In genomic region chr2:98654702-98655488, GRCh38 we compare ENCODE assay signal across 12 cellular contexts. TPM values are rescaled to one million over a fixed set of nuclear protein-coding genes. Genes with fewer than 3 reads are reported as not detected.
A peak's percentile ranks its signal among the peaks of the same experiment; 100 is the strongest.
DNase-seq lines count a peak whose midpoint lies in the region; ATAC-seq and TF ChIP-seq lines count a peak whose summit lies in the region.
"Had no signal": no experiment of that assay in that cellular context is flagged by ENCODE, and none has a peak within 500 bp of the region (broad histone marks: within the 10 kb centered on the region; RNA-seq: fewer than 3 reads in every experiment).

No MANE protein-coding gene starts in this region.

- H3K4me3 ChIP-seq in transverse colon, result no peak overlapping the region

- no peak for TF ChIP-seq CTCF in transverse colon (IDR thresholded peaks at IDR 0.05)

- peak; percentile 20 for DNase-seq in stimulated activated CD4-positive, alpha-beta T cell treated with anti-CD3 and anti-CD28 coated beads, Interleukin-4, amount 100 ng/mL, for 1 hour
- DNase-seq in stimulated activated CD4-positive, alpha-beta T cell treated with anti-CD3 and anti-CD28 coated beads, Interleukin-4, amount 100 ng/mL, for 4 hours, result no peak
- peak; percentile 33 for DNase-seq in SKM-1 treated with dmso at 0.1 percent for 144 hours (lab: John Stamatoyannopoulos, UW; ENCODE audit: unreplicated experiment)
- DNase-seq in dermis blood vessel endothelial cell, result peak; percentile 52
- DNase-seq in transverse colon, result no peak
- no peak for DNase-seq in NCI-H2107 (lab: John Stamatoyannopoulos, UW)
- no peak for DNase-seq in NCI-H1436 treated with DMSO at 0.1 percent for 48 hours (lab: John Stamatoyannopoulos, UW)
- DNase-seq: Calu3, islet precursor cell, NCI-H1694 had no signal

- no peak for ATAC-seq in HG02970 (IDR thresholded peaks at IDR 0.05; ENCODE audit: low FRiP score, unreplicated experiment)
- ATAC-seq: Panc1 had no signal

- intact Hi-C loops in transverse colon (cut with DNase I; ENCODE audit: low total_unique reads), result loop anchor here (1.0 kb wide), 1 partner anchor 24 kb away; no protein-coding TSS in a partner anchor

- 81 to 85% methylated on average over 2 to 3 of the region's 3 CpGs for WGBS in transverse colon (ENCODE audit: low coverage in 1 of 2), 2 donors

- TF ChIP-seq POLR2A in transverse colon (IDR thresholded peaks at IDR 0.05), result no peak

- peaks cover 0 to 35% (median 10%) of the 10 kb centered on the region in 4 donors for H3K4me1 ChIP-seq in transverse colon

- in situ Hi-C loops in transverse colon (cut with MboI; ENCODE audit: low pct_ligation_motif_present in 1 of 4, low pct_unique_long_range_greater_than_20kb in 1 of 4, low sequenced_read_pairs in 3 of 4), result loop anchor here in 3 of 4 donors (5.0 to 25.0 kb wide), 3 partner anchors 182 to 410 kb away; no protein-coding TSS in a partner anchor

- H3K27ac ChIP-seq in transverse colon, result peak overlapping the region in 3 of 4 donors; percentile 4 to 36 (median 26)

- no peaks in the 10 kb centered on the region for H3K36me3 ChIP-seq in transverse colon

- TF ChIP-seq EP300 in transverse colon (IDR thresholded peaks at IDR 0.05; ENCODE audit: low read depth), result no peak

- H3K9me3 ChIP-seq in transverse colon, result no peaks in the 10 kb centered on the region

- no peaks in the 10 kb centered on the region for H3K27me3 ChIP-seq in transverse colon

RNA-seq across cellular contexts. Expression of gene UNC50, which starts 46.5 kb away (rescaled TPM):
- total RNA-seq in dermis blood vessel endothelial cell, result 48.2 and 58.0 TPM in 2 replicates
- 10 to 100 TPM; 23.9 to 46.8 (median 36.3) TPM for total RNA-seq in transverse colon

RNA-seq across cellular contexts. Expression of gene COA5, which starts 46.6 kb away (rescaled TPM):
- total RNA-seq in dermis blood vessel endothelial cell (20.0 and 23.7 TPM in 2 replicates), transverse colon (10 to 100 TPM in 3 of 4 donors, 1 to 10 TPM in 1; 4.5 to 36.2 (median 23.2) TPM)

Comparison
In these comparisons a context has a peak if more than half of its experiments do, and no peak if none do; other contexts are left out.
1. DNase-seq: peak in stimulated activated CD4-positive, alpha-beta T cell treated with anti-CD3 and anti-CD28 coated beads, Interleukin-4, amount 100 ng/mL, for 1 hour (single experiment), SKM-1 treated with dmso at 0.1 percent for 144 hours (single experiment) and dermis blood vessel endothelial cell (single experiment); none in stimulated activated CD4-positive, alpha-beta T cell treated with anti-CD3 and anti-CD28 coated beads, Interleukin-4, amount 100 ng/mL, for 4 hours (0 of 2), transverse colon (single experiment), NCI-H2107 (single experiment) and NCI-H1436 treated with DMSO at 0.1 percent for 48 hours (single experiment).